ENCODE assay signal across 17 cellular contexts in genomic region chr1:199747984-199748383, GRCh38.
DNase-seq lines count a peak whose midpoint lies in the region; ATAC-seq, FAIRE-seq and TF ChIP-seq lines count a peak whose summit lies in the region.
"Had no signal": no experiment of that assay in that cellular context is flagged by ENCODE, and none has a peak within 500 bp of the region (broad histone marks: within the 10 kb centered on the region; RNA-seq: fewer than 3 reads in every experiment).

No MANE protein-coding gene starts in this region.

- no peaks in the 10 kb centered on the region for H3K36me3 ChIP-seq in kidney (ENCODE audit: control insufficient read depth in 1 of 2, insufficient read depth in 2 of 2, low read length in 2 of 2)
- H3K36me3 ChIP-seq in skeletal muscle satellite cell (ENCODE audit: insufficient read depth, low read length): no peaks in the 10 kb centered on the region
- H3K36me3 ChIP-seq: BLaER1, esophagus muscularis mucosa, heart right ventricle had no signal

- peak overlapping the region; percentile 44 for H3K4me2 ChIP-seq in skeletal muscle satellite cell (ENCODE audit: low read length)
- H3K4me2 ChIP-seq: BLaER1 had no signal

- no peak for FAIRE-seq in kidney (lab: Jason Lieb, UNC)

- no peaks in the 10 kb centered on the region for H3K36me3 Mint-ChIP-seq in stimulated activated effector memory CD8-positive, alpha-beta T cell treated with anti-CD3 and anti-CD28 coated beads, Interleukin-12 subunit alpha, Interleukin-12 subunit beta, amount 100 ng/mL, for 72 hours

- H3K27ac Mint-ChIP-seq in stimulated activated effector memory CD8-positive, alpha-beta T cell treated with anti-CD3 and anti-CD28 coated beads, Interleukin-12 subunit alpha, Interleukin-12 subunit beta, amount 100 ng/mL, for 72 hours: no peak overlapping the region

- H3K9ac ChIP-seq in kidney (ENCODE audit: low read length in 2 of 2) (no peak overlapping the region), skeletal muscle satellite cell (ENCODE audit: low read depth, low read length) (no peak overlapping the region)
- H3K9ac ChIP-seq: BLaER1 had no signal

- peaks cover 17% of the 10 kb centered on the region for H3K27me3 ChIP-seq in skeletal muscle satellite cell (ENCODE audit: control insufficient read depth, insufficient read depth, low read length)
- H3K27me3 ChIP-seq: BLaER1, testis had no signal

- H3K4me3 ChIP-seq in kidney (ENCODE audit: low read length in 2 of 2) (no peak overlapping the region), skeletal muscle satellite cell (ENCODE audit: low read length) (no peak overlapping the region)
- H3K4me3 ChIP-seq: BLaER1, esophagus muscularis mucosa, heart right ventricle, lung, testis had no signal

- peak; percentile 15 for DNase-seq in LHCN-M2 (ENCODE audit: low read depth)
- DNase-seq in ecto neural progenitor cell (ENCODE audit: low spot score): peak; percentile 55
- peak; percentile 39 for DNase-seq in kidney
- no peak for DNase-seq in stimulated activated effector memory CD8-positive, alpha-beta T cell treated with anti-CD3 and anti-CD28 coated beads, Interleukin-12 subunit alpha, Interleukin-12 subunit beta, amount 100 ng/mL, for 72 hours (ENCODE audit: low spot score in 2 of 2)
- no peak for DNase-seq in activated naive CD4-positive, alpha-beta T cell treated with anti-CD3 and anti-CD28 coated beads, Interleukin-2, amount 50 U/mL, for 16 hours
- DNase-seq: activated CD4-positive, alpha-beta T cell treated with anti-CD3 and anti-CD28 coated beads for 1 hour; activated CD8-positive, alpha-beta memory T cell treated with anti-CD3 and anti-CD28 coated beads, Interleukin-2, amount 50 U/mL, for 48 hours; activated naive CD4-positive, alpha-beta T cell; heart right ventricle; SHP77 treated with DMSO at 0.1 percent for 48 hours; stimulated activated CD4-positive, alpha-beta T cell treated with anti-CD3 and anti-CD28 coated beads, Interleukin-2, amount 100 ng/mL, for 48 hours; testis had no signal

- H3K9me3 ChIP-seq in kidney (ENCODE audit: control insufficient read depth in 1 of 2, low read length in 2 of 2) (peaks cover 0 to 2% of the 10 kb centered on the region in 2 donors), skeletal muscle satellite cell (replicated peaks; ENCODE audit: low read length) (no peaks in the 10 kb centered on the region)
- H3K9me3 ChIP-seq: BLaER1, esophagus muscularis mucosa, testis had no signal

- H3K27ac ChIP-seq in kidney (ENCODE audit: low read depth in 2 of 2, low read length in 2 of 2): no peak overlapping the region
- H3K27ac ChIP-seq: BLaER1, esophagus muscularis mucosa, heart right ventricle, testis had no signal

- no peak overlapping the region for H3K4me3 Mint-ChIP-seq in stimulated activated effector memory CD8-positive, alpha-beta T cell treated with anti-CD3 and anti-CD28 coated beads, Interleukin-12 subunit alpha, Interleukin-12 subunit beta, amount 100 ng/mL, for 72 hours

- H3K9me3 Mint-ChIP-seq in stimulated activated effector memory CD8-positive, alpha-beta T cell treated with anti-CD3 and anti-CD28 coated beads, Interleukin-12 subunit alpha, Interleukin-12 subunit beta, amount 100 ng/mL, for 72 hours: peaks cover 2% of the 10 kb centered on the region

- no peaks in the 10 kb centered on the region for H3K4me1 ChIP-seq in kidney (ENCODE audit: control insufficient read depth in 1 of 2, insufficient read depth in 1 of 2, low read depth in 1 of 2, low read length in 2 of 2)
- H3K4me1 ChIP-seq in skeletal muscle satellite cell (ENCODE audit: control insufficient read depth, insufficient read depth, low read length): peaks cover 15% of the 10 kb centered on the region
- H3K4me1 ChIP-seq: BLaER1, esophagus muscularis mucosa had no signal

- no peaks in the 10 kb centered on the region for H3K4me1 Mint-ChIP-seq in stimulated activated effector memory CD8-positive, alpha-beta T cell treated with anti-CD3 and anti-CD28 coated beads, Interleukin-12 subunit alpha, Interleukin-12 subunit beta, amount 100 ng/mL, for 72 hours

- intact Hi-C loops in kidney (cut with DNase I): no loop called here

- no peak for TF ChIP-seq CTCF in kidney (IDR thresholded peaks at IDR 0.05; ENCODE audit: borderline replicate concordance, extremely low read depth, insufficient read depth)

- ATAC-seq in HG02852 (IDR thresholded peaks at IDR 0.05; ENCODE audit: unreplicated experiment): no peak
- ATAC-seq in stimulated activated effector memory CD8-positive, alpha-beta T cell treated with anti-CD3 and anti-CD28 coated beads, Interleukin-12 subunit alpha, Interleukin-12 subunit beta, amount 100 ng/mL, for 72 hours: no peak
- ATAC-seq: heart right ventricle had no signal

Comparison
In these comparisons a context has a peak if more than half of its experiments do, and no peak if none do; other contexts are left out.
1. DNase-seq: peak in LHCN-M2 (single experiment), ecto neural progenitor cell (single experiment) and kidney (single experiment); none in stimulated activated effector memory CD8-positive, alpha-beta T cell treated with anti-CD3 and anti-CD28 coated beads, Interleukin-12 subunit alpha, Interleukin-12 subunit beta, amount 100 ng/mL, for 72 hours (0 of 2) and activated naive CD4-positive, alpha-beta T cell treated with anti-CD3 and anti-CD28 coated beads, Interleukin-2, amount 50 U/mL, for 16 hours (single experiment).